Comparison of ENCODE assay signal across 8 cellular contexts in genomic region chr2:227473019-227473461, GRCh38. TPM values are rescaled to one million over a fixed set of nuclear protein-coding genes. Genes with fewer than 3 reads are reported as not detected.
DNase-seq lines count a peak whose midpoint lies in the region; ATAC-seq, FAIRE-seq and TF ChIP-seq lines count a peak whose summit lies in the region.

No MANE protein-coding gene starts in this region.

- H3K79me2 ChIP-seq in DND-41 (ENCODE audit: insufficient read depth, low read length), result peaks cover 60% of the 10 kb centered on the region

- no peak for DNase-seq in DND-41
- DNase-seq in NAMALWA (ENCODE audit: low spot score), result peak; percentile 24
- no peak for DNase-seq in astrocyte of the spinal cord (ENCODE audit: low read depth, low spot score)
- peak in 1 of 2 experiments; percentile 28 for DNase-seq in mesothelial cell of epicardium (ENCODE audit: low spot score in 2 of 2, unreplicated experiment in 2 of 2)
- DNase-seq in GDM1 (lab: John Stamatoyannopoulos, UW), result no peak
- DNase-seq in HPDE6-E6E7 (ENCODE audit: extremely low spot score), result no peak
- no peak for DNase-seq in GM12891 (ENCODE audit: insufficient read length, low spot score)

- H3K36me3 ChIP-seq in DND-41 (ENCODE audit: insufficient read depth, low read length), result no peaks in the 10 kb centered on the region

- H3K9ac ChIP-seq in DND-41 (ENCODE audit: low read depth, low read length), result peak overlapping the region; percentile 78

- no peak for TF ChIP-seq POLR2A in GM12891 (IDR thresholded peaks at IDR 0.05; ENCODE audit: low read depth, low read length)

- ATAC-seq in DND-41 (ENCODE audit: insufficient read depth, low read depth) (no peak), GM21786 (IDR thresholded peaks at IDR 0.05; ENCODE audit: unreplicated experiment) (no peak)

- peaks cover 25% of the 10 kb centered on the region for H3K4me1 ChIP-seq in DND-41 (ENCODE audit: insufficient read depth, low read length)

- H3K9me3 Mint-ChIP-seq in mesothelial cell of epicardium, result no peaks in the 10 kb centered on the region

- no peak overlapping the region for H2AFZ ChIP-seq in DND-41 (ENCODE audit: low read depth, low read length)

- TF ChIP-seq CTCF in DND-41 (IDR thresholded peaks at IDR 0.05; ENCODE audit: borderline replicate concordance, extremely low read depth, low read length, poor library complexity, severe bottlenecking) (no peak), astrocyte of the spinal cord (IDR thresholded peaks at IDR 0.05; ENCODE audit: low read depth, low read length) (no peak), mesothelial cell of epicardium (IDR thresholded peaks at IDR 0.05; ENCODE audit: unreplicated experiment) (no peak)

- H3K4me3 ChIP-seq in DND-41 (ENCODE audit: low read depth in 1 of 2, low read length in 2 of 2) (peak overlapping the region; percentile 95 to 99; a peak in 3 of 4 replicates), astrocyte of the spinal cord (ENCODE audit: low read depth, low read length) (peak overlapping the region; percentile 78)

- H3K27me3 Mint-ChIP-seq in mesothelial cell of epicardium (ENCODE audit: low read depth), result no peaks in the 10 kb centered on the region

- H3K4me3 Mint-ChIP-seq in mesothelial cell of epicardium, result peak overlapping the region; percentile 76

- in situ Hi-C loops in astrocyte of the spinal cord (cut with HindIII; ENCODE audit: low sequenced_read_pairs), result no loop called here

- peak overlapping the region; percentile 72 for H3K4me2 ChIP-seq in DND-41 (ENCODE audit: insufficient read depth, low read length)

- H3K4me1 Mint-ChIP-seq in mesothelial cell of epicardium, result peaks cover 22% of the 10 kb centered on the region

- H3K36me3 Mint-ChIP-seq in mesothelial cell of epicardium, result no peaks in the 10 kb centered on the region

- no peak for FAIRE-seq in GM12891 (lab: Jason Lieb, UNC)

- H3K27ac Mint-ChIP-seq in mesothelial cell of epicardium, result peak overlapping the region; percentile 86

- no peak overlapping the region for H3K27ac ChIP-seq in DND-41 (ENCODE audit: low read length)

- no peaks in the 10 kb centered on the region for H3K27me3 ChIP-seq in DND-41 (ENCODE audit: insufficient read depth, low read length, poor library complexity)

- no peaks in the 10 kb centered on the region for H3K9me3 ChIP-seq in DND-41 (ENCODE audit: insufficient read depth, low read length, severe bottlenecking)

- peaks cover 49% of the 10 kb centered on the region for H4K20me1 ChIP-seq in DND-41 (ENCODE audit: insufficient read depth, low read length)

TF ChIP-seq in GM12891, 5 proteins besides CTCF, POLR2A, EP300 and RAD21:
- TF ChIP-seq TAF1 (IDR thresholded peaks at IDR 0.05; ENCODE audit: low read depth, low read length), result no peak
- no peak for TF ChIP-seq POLR2AphosphoS5 (IDR thresholded peaks at IDR 0.05; ENCODE audit: low read depth, low read length)
- no peak for TF ChIP-seq PAX5 (IDR thresholded peaks at IDR 0.05; ENCODE audit: insufficient read depth, low read length, severe bottlenecking)
TF ChIP-seq in GM12891: peak in this region for 0.

RNA-seq across cellular contexts. Expression of gene AGFG1, which starts 1.1 kb away (rescaled TPM):
- total RNA-seq in mesothelial cell of epicardium, result 59.3 to 62.5 TPM (median 60.9 TPM) in 3 replicates
- polyA plus RNA-seq in GM12891 (2012; ENCODE audit: low read depth, missing spikeins), result 46.8 TPM
